ENCODE assay signal across 2 cellular contexts in the genomic region with DNA sequence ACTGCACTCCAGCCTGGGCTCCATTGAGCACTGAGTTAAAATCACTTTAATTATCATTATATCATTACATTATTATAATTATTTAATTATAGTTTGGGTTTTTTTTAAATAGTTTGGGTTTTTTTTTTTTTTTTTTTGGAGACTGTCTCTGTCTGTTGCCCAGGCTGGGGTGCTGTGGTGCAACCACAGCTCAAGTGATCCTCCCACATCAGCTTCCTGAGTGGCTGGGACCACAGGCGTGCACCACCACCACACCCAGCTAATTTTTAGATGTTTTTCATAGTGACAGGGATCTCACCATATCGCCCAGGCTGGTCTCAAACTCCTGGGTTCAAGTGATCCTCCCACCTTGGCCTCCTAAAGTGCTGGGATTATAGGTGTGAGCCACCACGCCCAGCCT. TPM values are rescaled to one million over a fixed set of nuclear protein-coding genes. Genes with fewer than 3 reads are reported as not detected.
"Had no signal": no experiment of that assay in that cellular context is flagged by ENCODE, and none has a peak within 500 bp of the region (broad histone marks: within the 10 kb centered on the region; RNA-seq: fewer than 3 reads in every experiment).

No MANE protein-coding gene starts in this region.

RNA-seq across cellular contexts. Expression of gene DLGAP3, which starts 38.8 kb away (rescaled TPM):
- total RNA-seq: smooth muscle cell, vagina had no signal
- polyA plus RNA-seq: smooth muscle cell had no signal
